Comparison of ENCODE assay signal across 1 cellular context in genomic region chr1:236128646-236129178, GRCh38.
TF ChIP-seq lines count a peak whose summit lies in the region.

No MANE protein-coding gene starts in this region.

TF ChIP-seq in H1, 55 proteins besides CTCF, POLR2A, EP300 and RAD21 (continued from another document):
- TF ChIP-seq RFX5 (IDR thresholded peaks at IDR 0.05; ENCODE audit: borderline replicate concordance, low read depth, low read length): no peak
- TF ChIP-seq SIRT6 (IDR thresholded peaks at IDR 0.05; ENCODE audit: low read length): no peak
- TF ChIP-seq MAFK (IDR thresholded peaks at IDR 0.05; ENCODE audit: low read depth, low read length): peak; percentile 14; the same call in 1 of the 2 replicates
- TF ChIP-seq E2F6 (IDR thresholded peaks at IDR 0.05): no peak
- no peak for TF ChIP-seq SP4 (IDR thresholded peaks at IDR 0.05; ENCODE audit: low read length)
